22 cellular contexts compared by ENCODE assay signal in genomic region chr2:164091673-164092072, GRCh38.
"Had no signal": no experiment of that assay in that cellular context is flagged by ENCODE, and none has a peak within 500 bp of the region (broad histone marks: within the 10 kb centered on the region; RNA-seq: fewer than 3 reads in every experiment).

No MANE protein-coding gene starts in this region.

- H3K27me3 ChIP-seq: esophagus squamous epithelium, gastrocnemius medialis, heart right ventricle, left lung had no signal

- H3K4me3 ChIP-seq: coronary artery, esophagus squamous epithelium, gastrocnemius medialis, heart right ventricle, left lung, lung had no signal

- H3K9me3 ChIP-seq: esophagus squamous epithelium, gastrocnemius medialis, left lung had no signal

- H3K27ac ChIP-seq: coronary artery, epithelial cell of prostate, esophagus squamous epithelium, gastrocnemius medialis, heart right ventricle, left lung had no signal

- H3K36me3 ChIP-seq: esophagus squamous epithelium, gastrocnemius medialis, heart right ventricle, left lung had no signal

- DNase-seq: effector CD8-positive, alpha-beta T cell; effector memory CD8-positive, alpha-beta T cell; endodermal cell; erythroblast; esophagus squamous epithelium; foreskin fibroblast; foreskin melanocyte; gastrocnemius medialis; glutamatergic neuron; head of caudate nucleus; heart right ventricle; hippocampal formation; left cardiac atrium; left lung; left ventricle myocardium superior; mammary epithelial cell; mesendoderm; midbrain; naive thymus-derived CD4-positive, alpha-beta T cell had no signal

- H3K4me1 ChIP-seq: esophagus squamous epithelium, gastrocnemius medialis, heart right ventricle, left lung had no signal
